In the genomic region with DNA sequence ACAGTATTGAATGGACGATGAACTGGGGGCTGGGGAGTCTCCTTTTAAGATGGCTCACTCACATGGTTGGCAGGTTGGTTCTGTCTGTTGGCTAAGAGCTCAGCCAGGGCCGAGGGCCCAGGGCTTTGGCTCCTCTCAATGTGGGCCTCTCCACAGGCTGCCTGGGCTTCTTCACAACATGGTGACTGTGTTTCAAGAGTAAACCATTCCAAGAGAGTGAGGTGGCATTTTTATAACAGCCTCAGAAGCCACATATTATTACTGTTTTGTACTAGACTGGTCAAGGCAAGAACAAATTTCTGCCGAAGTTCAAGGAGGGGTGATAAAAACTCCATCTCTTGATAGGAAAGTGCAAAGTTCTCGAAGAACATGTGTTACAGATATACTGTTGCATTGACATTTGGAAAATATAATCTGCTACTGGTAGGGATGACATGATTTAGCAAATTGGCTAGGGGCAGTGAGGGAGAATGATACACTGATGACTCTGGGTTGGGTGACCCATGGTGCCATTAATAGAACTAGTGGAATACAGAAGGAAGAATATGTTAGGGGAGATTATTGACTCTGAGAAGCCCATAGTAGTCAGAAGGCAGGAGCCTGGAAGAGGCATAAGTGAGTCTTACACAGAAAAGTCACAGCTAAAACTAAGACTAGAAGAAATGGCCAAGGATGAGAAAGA, we compare ENCODE assay signal across 28 cellular contexts. TPM values are rescaled to one million over a fixed set of nuclear protein-coding genes. Genes with fewer than 3 reads are reported as not detected.
DNase-seq lines count a peak whose midpoint lies in the region; TF ChIP-seq lines count a peak whose summit lies in the region.
"Had no signal": no experiment of that assay in that cellular context is flagged by ENCODE, and none has a peak within 500 bp of the region (broad histone marks: within the 10 kb centered on the region; RNA-seq: fewer than 3 reads in every experiment).

No MANE protein-coding gene starts in this region.

- no peak overlapping the region for H2AFZ ChIP-seq in mammary epithelial cell (ENCODE audit: low read depth, low read length)

- no peaks in the 10 kb centered on the region for H4K20me1 ChIP-seq in mammary epithelial cell (ENCODE audit: insufficient read depth, low read length)

- no peak overlapping the region for H3K27ac Mint-ChIP-seq in activated CD4-positive, alpha-beta memory T cell treated with anti-CD3 and anti-CD28 coated beads, Interleukin-2, amount 10 ng/mL, durations not matched to agents 7 days and 5 days
- H3K27ac Mint-ChIP-seq: activated CD8-positive, alpha-beta memory T cell treated with anti-CD3 and anti-CD28 coated beads, Interleukin-2, amount 10 ng/mL, durations not matched to agents 7 days and 5 days; activated naive CD4-positive, alpha-beta T cell treated with anti-CD3 and anti-CD28 coated beads, Interleukin-2, amount 50 U/mL, for 24 hours; activated T-helper 1 cell treated with anti-CD3 and anti-CD28 coated beads, Interleukin-12 subunit alpha, Interleukin-12 subunit beta, Interleukin-2, Interleukin-4 antibody, amounts not matched to agents 30 ng/mL and 10 ng/mL and 1 ng/mL, durations not matched to agents 14 hours and 24 hours and 36 hours; stimulated activated naive CD8-positive, alpha-beta T cell treated with anti-CD3 and anti-CD28 coated beads, Interleukin-15, Interleukin-2, amounts not matched to agents 100 ng/mL and 50 ng/mL, for 24 hours; T-helper 1 cell treated with Interleukin-12 subunit alpha and Interleukin-12 subunit beta and Interleukin-4 antibody, amounts not matched to agents 30 μg/mL and 1 μg/mL, for 36 hours; type B pancreatic cell had no signal

- H3K27me3 ChIP-seq in mammary epithelial cell (ENCODE audit: insufficient read depth, low read length) (no peaks in the 10 kb centered on the region), breast epithelium (no peaks in the 10 kb centered on the region), skeletal muscle tissue (ENCODE audit: control insufficient read depth in 3 of 3, insufficient read depth in 3 of 3, low read length in 3 of 3) (no peaks in the 10 kb centered on the region), colonic mucosa (no peaks in the 10 kb centered on the region)
- H3K27me3 ChIP-seq: BE2C, esophagus squamous epithelium had no signal

- no TSS peak for BruUV-seq in mammary epithelial cell (replicated peaks; lab: Mats Ljungman, UMichigan)

- H3K36me3 ChIP-seq in mammary epithelial cell (ENCODE audit: insufficient read depth, low read length) (no peaks in the 10 kb centered on the region), breast epithelium (no peaks in the 10 kb centered on the region), skeletal muscle tissue (ENCODE audit: control insufficient read depth in 3 of 3, insufficient read depth in 3 of 3, low read length in 3 of 3) (peaks cover 0 to 4% (median 3%) of the 10 kb centered on the region in 3 donors), colonic mucosa (no peaks in the 10 kb centered on the region)
- H3K36me3 ChIP-seq: BE2C had no signal

- H3K27me3 Mint-ChIP-seq in activated CD4-positive, alpha-beta memory T cell treated with anti-CD3 and anti-CD28 coated beads, Interleukin-2, amount 10 ng/mL, durations not matched to agents 7 days and 5 days, result peaks cover 3% of the 10 kb centered on the region
- H3K27me3 Mint-ChIP-seq: activated CD8-positive, alpha-beta memory T cell treated with anti-CD3 and anti-CD28 coated beads, Interleukin-2, amount 10 ng/mL, durations not matched to agents 7 days and 5 days; activated naive CD4-positive, alpha-beta T cell treated with anti-CD3 and anti-CD28 coated beads, Interleukin-2, amount 50 U/mL, for 24 hours; stimulated activated naive CD8-positive, alpha-beta T cell treated with anti-CD3 and anti-CD28 coated beads, Interleukin-15, Interleukin-2, amounts not matched to agents 100 ng/mL and 50 ng/mL, for 24 hours; type B pancreatic cell had no signal

- intact Hi-C loops in mammary epithelial cell (cut with micrococcal nuclease), result no loop called here
- intact Hi-C loops in breast epithelium (cut with DNase I; ENCODE audit: low total_unique reads), result no loop called here
- intact Hi-C loops in colonic mucosa (cut with DNase I), result no loop called here

- no peaks in the 10 kb centered on the region for H3K79me2 ChIP-seq in mammary epithelial cell (ENCODE audit: insufficient read depth, low read length)

- H3K9ac ChIP-seq in mammary epithelial cell (ENCODE audit: insufficient read depth, low read length) (no peak overlapping the region), skeletal muscle tissue (ENCODE audit: low read depth in 1 of 3, low read length in 3 of 3) (no peak overlapping the region), colonic mucosa (ENCODE audit: low read depth in 2 of 2, low read length in 2 of 2) (no peak overlapping the region)

- dilution Hi-C loops in mammary epithelial cell (cut with HindIII; ENCODE audit: low sequenced_read_pairs), result no loop called here

- no peaks in the 10 kb centered on the region for H3K9me3 Mint-ChIP-seq in activated CD4-positive, alpha-beta memory T cell treated with anti-CD3 and anti-CD28 coated beads, Interleukin-2, amount 10 ng/mL, durations not matched to agents 7 days and 5 days
- H3K9me3 Mint-ChIP-seq: activated naive CD4-positive, alpha-beta T cell treated with anti-CD3 and anti-CD28 coated beads, Interleukin-2, amount 50 U/mL, for 24 hours; activated T-helper 1 cell treated with anti-CD3 and anti-CD28 coated beads, Interleukin-12 subunit alpha, Interleukin-12 subunit beta, Interleukin-2, Interleukin-4 antibody, amounts not matched to agents 30 ng/mL and 10 ng/mL and 1 ng/mL, durations not matched to agents 14 hours and 24 hours and 36 hours; stimulated activated naive CD8-positive, alpha-beta T cell treated with anti-CD3 and anti-CD28 coated beads, Interleukin-15, Interleukin-2, amounts not matched to agents 100 ng/mL and 50 ng/mL, for 24 hours; T-helper 1 cell treated with Interleukin-12 subunit alpha and Interleukin-12 subunit beta and Interleukin-4 antibody, amounts not matched to agents 30 μg/mL and 1 μg/mL, for 36 hours; type B pancreatic cell had no signal

- CTCF ChIA-PET in mammary epithelial cell (lab: Charles Lee; ENCODE audit: low non-redundant PET), result no interaction called here
- CTCF ChIA-PET in activated CD4-positive, alpha-beta memory T cell treated with anti-CD3 and anti-CD28 coated beads, Interleukin-2, amount 10 ng/mL, durations not matched to agents 7 days and 5 days (lab: Charles Lee), result no interaction called here

- TF ChIP-seq CTCF in mammary epithelial cell (conservative IDR thresholded peaks at IDR 0.05 in 1 of 2, IDR thresholded peaks at IDR 0.05 in 1 of 2; ENCODE audit: extremely low read depth in 1 of 2, insufficient read depth in 1 of 2, low read depth in 1 of 2, low read length in 2 of 2) (no peak), breast epithelium (IDR thresholded peaks at IDR 0.05) (no peak), colonic mucosa (IDR thresholded peaks at IDR 0.05) (no peak)

- DNase-seq in mammary epithelial cell (peak; percentile 25), breast epithelium (ENCODE audit: low spot score in 2 of 2) (no peak), astrocyte of the hippocampus (ENCODE audit: low read depth, low spot score) (peak; percentile 59), globus pallidus (ENCODE audit: low spot score) (peak; percentile 43), epidermal melanocyte (ENCODE audit: insufficient read length, low spot score) (no peak), colonic mucosa (no peak)
- no peak for DNase-seq in activated CD4-positive, alpha-beta memory T cell treated with anti-CD3 and anti-CD28 coated beads, Interleukin-2, amount 10 ng/mL, durations not matched to agents 7 days and 5 days
- DNase-seq: activated CD4-positive, alpha-beta T cell treated with anti-CD3 and anti-CD28 coated beads for 48 hours; activated CD8-positive, alpha-beta memory T cell treated with anti-CD3 and anti-CD28 coated beads, Interleukin-2, amount 10 ng/mL, durations not matched to agents 7 days and 5 days; aorta; BE2C; DND-41; effector memory CD4-positive, alpha-beta T cell; esophagus squamous epithelium; NCI-H1694; NCI-H2171 treated with DMSO at 0.1 percent for 48 hours; NCI-H69 had no signal

- H3K4me3 ChIP-seq in mammary epithelial cell (replicated peaks in 1 of 3; ENCODE audit: insufficient read depth in 1 of 3, low read depth in 2 of 3, low read length in 3 of 3), result no peak overlapping the region
- no peak overlapping the region for H3K4me3 ChIP-seq in breast epithelium
- H3K4me3 ChIP-seq in skeletal muscle tissue (ENCODE audit: low read length in 3 of 3), result no peak overlapping the region
- H3K4me3 ChIP-seq in colonic mucosa, result no peak overlapping the region
- H3K4me3 ChIP-seq: esophagus squamous epithelium had no signal

- H3K9me3 ChIP-seq in mammary epithelial cell (replicated peaks; ENCODE audit: insufficient read depth, low read length) (no peaks in the 10 kb centered on the region), breast epithelium (no peaks in the 10 kb centered on the region), skeletal muscle tissue (ENCODE audit: control insufficient read depth in 3 of 3, low read length in 3 of 3) (no peaks in the 10 kb centered on the region), colonic mucosa (no peaks in the 10 kb centered on the region)
- H3K9me3 ChIP-seq: BE2C, esophagus squamous epithelium had no signal

- H3K4me1 Mint-ChIP-seq in activated CD4-positive, alpha-beta memory T cell treated with anti-CD3 and anti-CD28 coated beads, Interleukin-2, amount 10 ng/mL, durations not matched to agents 7 days and 5 days, result peaks cover 3% of the 10 kb centered on the region

- no peak overlapping the region for H3K4me2 ChIP-seq in mammary epithelial cell (ENCODE audit: insufficient read depth, low read depth, low read length)

- POLR2A ChIA-PET in activated CD4-positive, alpha-beta memory T cell treated with anti-CD3 and anti-CD28 coated beads, Interleukin-2, amount 10 ng/mL, durations not matched to agents 7 days and 5 days (lab: Charles Lee), result interaction anchor here (1.0 kb wide), 1 partner anchor 14 kb away, joined by 3 read pairs; no protein-coding TSS in a partner anchor

- peaks cover 3% of the 10 kb centered on the region for H3K4me1 ChIP-seq in mammary epithelial cell (ENCODE audit: insufficient read depth, low read length)
- no peaks in the 10 kb centered on the region for H3K4me1 ChIP-seq in breast epithelium
- H3K4me1 ChIP-seq in skeletal muscle tissue (ENCODE audit: control insufficient read depth in 3 of 3, insufficient read depth in 3 of 3, low read length in 3 of 3), result peaks cover 15 to 30% (median 22%) of the 10 kb centered on the region in 3 donors
- no peaks in the 10 kb centered on the region for H3K4me1 ChIP-seq in colonic mucosa
- H3K4me1 ChIP-seq: BE2C had no signal

- TF ChIP-seq POLR2A in breast epithelium (IDR thresholded peaks at IDR 0.05), result no peak

- H3K36me3 Mint-ChIP-seq in activated CD4-positive, alpha-beta memory T cell treated with anti-CD3 and anti-CD28 coated beads, Interleukin-2, amount 10 ng/mL, durations not matched to agents 7 days and 5 days (ENCODE audit: low read depth), result no peaks in the 10 kb centered on the region
- H3K36me3 Mint-ChIP-seq: activated CD8-positive, alpha-beta memory T cell treated with anti-CD3 and anti-CD28 coated beads, Interleukin-2, amount 10 ng/mL, durations not matched to agents 7 days and 5 days; activated naive CD4-positive, alpha-beta T cell treated with anti-CD3 and anti-CD28 coated beads, Interleukin-2, amount 50 U/mL, for 24 hours had no signal

- H3K4me3 Mint-ChIP-seq in activated CD4-positive, alpha-beta memory T cell treated with anti-CD3 and anti-CD28 coated beads, Interleukin-2, amount 10 ng/mL, durations not matched to agents 7 days and 5 days, result no peak overlapping the region
- H3K4me3 Mint-ChIP-seq: activated CD8-positive, alpha-beta memory T cell treated with anti-CD3 and anti-CD28 coated beads, Interleukin-2, amount 10 ng/mL, durations not matched to agents 7 days and 5 days; activated naive CD4-positive, alpha-beta T cell treated with anti-CD3 and anti-CD28 coated beads, Interleukin-2, amount 50 U/mL, for 24 hours; activated T-helper 1 cell treated with anti-CD3 and anti-CD28 coated beads, Interleukin-12 subunit alpha, Interleukin-12 subunit beta, Interleukin-2, Interleukin-4 antibody, amounts not matched to agents 30 ng/mL and 10 ng/mL and 1 ng/mL, durations not matched to agents 14 hours and 24 hours and 36 hours; stimulated activated naive CD8-positive, alpha-beta T cell treated with anti-CD3 and anti-CD28 coated beads, Interleukin-15, Interleukin-2, amounts not matched to agents 100 ng/mL and 50 ng/mL, for 24 hours; T-helper 1 cell treated with Interleukin-12 subunit alpha and Interleukin-12 subunit beta and Interleukin-4 antibody, amounts not matched to agents 30 μg/mL and 1 μg/mL, for 36 hours; type B pancreatic cell had no signal

- H3K27ac ChIP-seq in mammary epithelial cell (ENCODE audit: insufficient read depth, low read depth, low read length) (no peak overlapping the region), breast epithelium (peak overlapping the region in 1 of 2 donors; percentile 3), skeletal muscle tissue (ENCODE audit: low read depth, low read length) (peak overlapping the region; percentile 67), colonic mucosa (no peak overlapping the region)
- H3K27ac ChIP-seq: 22Rv1 had no signal

- 82% methylated on average over 4 of the region's 4 CpGs for WGBS in mammary epithelial cell (ENCODE audit: low coverage, missing lambda C conversion rate)

- in situ Hi-C loops in mammary epithelial cell (cut with MboI; ENCODE audit: low sequenced_read_pairs in 2 of 2), result no loop called here

RNA-seq across cellular contexts. Expression of gene RPL26, which starts 20.2 kb away (rescaled TPM):
- total RNA-seq in mammary epithelial cell, result 1,000 to 10,000 TPM; 1,799 to 2,054 TPM
- polyA plus RNA-seq in mammary epithelial cell, result 3,047 TPM
- 984 TPM for polyA minus RNA-seq in mammary epithelial cell
- 1,000 to 10,000 TPM; 3,666 to 5,219 (median 4,419) TPM for total RNA-seq in breast epithelium
- total RNA-seq in skeletal muscle tissue, result 4,040 TPM
- total RNA-seq in activated CD4-positive, alpha-beta memory T cell treated with anti-CD3 and anti-CD28 coated beads, Interleukin-2, amount 10 ng/mL, durations not matched to agents 7 days and 5 days, result 1,000 to 10,000 TPM; 1,912 to 1,913 TPM
- total RNA-seq in colonic mucosa, result 1,000 to 10,000 TPM; 1,223 to 1,367 TPM

RNA-seq across cellular contexts. Expression of gene ODF4, which starts 23.2 kb away (rescaled TPM):
- not detected for total RNA-seq in mammary epithelial cell
- not detected for polyA plus RNA-seq in mammary epithelial cell
- polyA minus RNA-seq in mammary epithelial cell, result not detected
- total RNA-seq in breast epithelium, result not detected
- total RNA-seq in skeletal muscle tissue, result not detected
- not detected for total RNA-seq in activated CD4-positive, alpha-beta memory T cell treated with anti-CD3 and anti-CD28 coated beads, Interleukin-2, amount 10 ng/mL, durations not matched to agents 7 days and 5 days
- not detected for total RNA-seq in colonic mucosa
- total RNA-seq: activated CD8-positive, alpha-beta memory T cell treated with anti-CD3 and anti-CD28 coated beads, Interleukin-2, amount 10 ng/mL, durations not matched to agents 7 days and 5 days; activated T-helper 1 cell treated with anti-CD3 and anti-CD28 coated beads, Interleukin-12 subunit alpha, Interleukin-12 subunit beta, Interleukin-2, Interleukin-4 antibody, amounts not matched to agents 30 ng/mL and 10 ng/mL and 1 ng/mL, durations not matched to agents 14 hours and 24 hours and 36 hours; aorta; cerebellum; esophagus squamous epithelium; H4; left lobe of liver; RPMI7951 had no signal
- polyA plus RNA-seq: aorta had no signal

RNA-seq across cellular contexts. Expression of gene RNF222, which starts 34.8 kb away (rescaled TPM):
- total RNA-seq in mammary epithelial cell, result under 1 TPM; under 0.01 to 0.38 TPM
- polyA plus RNA-seq in mammary epithelial cell, result 0.07 TPM
- 1.6 TPM for polyA minus RNA-seq in mammary epithelial cell
- not detected for total RNA-seq in breast epithelium
- total RNA-seq in skeletal muscle tissue, result not detected
- under 1 TPM in 1 of 2 experiments, not detected in 1; 0.18 TPM for total RNA-seq in activated CD4-positive, alpha-beta memory T cell treated with anti-CD3 and anti-CD28 coated beads, Interleukin-2, amount 10 ng/mL, durations not matched to agents 7 days and 5 days
- total RNA-seq in colonic mucosa, result not detected
- total RNA-seq: activated T-helper 1 cell treated with anti-CD3 and anti-CD28 coated beads, Interleukin-12 subunit alpha, Interleukin-12 subunit beta, Interleukin-2, Interleukin-4 antibody, amounts not matched to agents 30 ng/mL and 10 ng/mL and 1 ng/mL, durations not matched to agents 14 hours and 24 hours and 36 hours; aorta; cerebellum; H4; left lobe of liver; RPMI7951 had no signal
- polyA plus RNA-seq: aorta had no signal

RNA-seq across cellular contexts. Expression of gene ARHGEF15, which starts 52.8 kb away (rescaled TPM):
- total RNA-seq in mammary epithelial cell (not detected), breast epithelium (10 to 100 TPM in 2 of 3 donors, 1 to 10 TPM in 1; 2.9 to 75.4 (median 11.5) TPM), skeletal muscle tissue (2.6 TPM), colonic mucosa (1 to 10 TPM; 1.4 to 2.7 TPM)
- not detected for polyA plus RNA-seq in mammary epithelial cell
- polyA minus RNA-seq in mammary epithelial cell, result not detected
- total RNA-seq in activated CD4-positive, alpha-beta memory T cell treated with anti-CD3 and anti-CD28 coated beads, Interleukin-2, amount 10 ng/mL, durations not matched to agents 7 days and 5 days, result not detected
- total RNA-seq: activated CD8-positive, alpha-beta memory T cell treated with anti-CD3 and anti-CD28 coated beads, Interleukin-2, amount 10 ng/mL, durations not matched to agents 7 days and 5 days; activated T-helper 1 cell treated with anti-CD3 and anti-CD28 coated beads, Interleukin-12 subunit alpha, Interleukin-12 subunit beta, Interleukin-2, Interleukin-4 antibody, amounts not matched to agents 30 ng/mL and 10 ng/mL and 1 ng/mL, durations not matched to agents 14 hours and 24 hours and 36 hours; H4; RPMI7951 had no signal

Comparison
In these comparisons a context has a peak if more than half of its experiments do, and no peak if none do; other contexts are left out.
1. DNase-seq: peak in mammary epithelial cell (single experiment), astrocyte of the hippocampus (single experiment) and globus pallidus (single experiment); none in breast epithelium (0 of 2), epidermal melanocyte (single experiment), activated CD4-positive, alpha-beta memory T cell treated with anti-CD3 and anti-CD28 coated beads, Interleukin-2, amount 10 ng/mL, durations not matched to agents 7 days and 5 days (single experiment) and colonic mucosa (single experiment).